ENCODE assay signal across 8 cellular contexts in genomic region chr12:76763746-76764675, GRCh38. TPM values are rescaled to one million over a fixed set of nuclear protein-coding genes. Genes with fewer than 3 reads are reported as not detected.
A peak's percentile ranks its signal among the peaks of the same experiment; 100 is the strongest.
DNase-seq lines count a peak whose midpoint lies in the region; ATAC-seq and TF ChIP-seq lines count a peak whose summit lies in the region.

A gene with protein sequence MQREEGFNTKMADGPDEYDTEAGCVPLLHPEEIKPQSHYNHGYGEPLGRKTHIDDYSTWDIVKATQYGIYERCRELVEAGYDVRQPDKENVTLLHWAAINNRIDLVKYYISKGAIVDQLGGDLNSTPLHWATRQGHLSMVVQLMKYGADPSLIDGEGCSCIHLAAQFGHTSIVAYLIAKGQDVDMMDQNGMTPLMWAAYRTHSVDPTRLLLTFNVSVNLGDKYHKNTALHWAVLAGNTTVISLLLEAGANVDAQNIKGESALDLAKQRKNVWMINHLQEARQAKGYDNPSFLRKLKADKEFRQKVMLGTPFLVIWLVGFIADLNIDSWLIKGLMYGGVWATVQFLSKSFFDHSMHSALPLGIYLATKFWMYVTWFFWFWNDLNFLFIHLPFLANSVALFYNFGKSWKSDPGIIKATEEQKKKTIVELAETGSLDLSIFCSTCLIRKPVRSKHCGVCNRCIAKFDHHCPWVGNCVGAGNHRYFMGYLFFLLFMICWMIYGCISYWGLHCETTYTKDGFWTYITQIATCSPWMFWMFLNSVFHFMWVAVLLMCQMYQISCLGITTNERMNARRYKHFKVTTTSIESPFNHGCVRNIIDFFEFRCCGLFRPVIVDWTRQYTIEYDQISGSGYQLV (plus strand): TSS chr12:76764115. CDS start chr12:76764237, 122 bp downstream.

- TF ChIP-seq CTCF in DOHH2 (IDR thresholded peaks at IDR 0.05; ENCODE audit: low read depth, low read length, poor library complexity, severe bottlenecking) (no peak), GM23338 (conservative IDR thresholded peaks at IDR 0.05; ENCODE audit: low read depth in 2 of 2) (no peak)

- H2AFZ ChIP-seq in GM23338 = peak within 1 kb of the TSS; percentile 95; the same call in 1 of the 2 replicates

- no peaks in the 10 kb centered on the region for H3K9me3 ChIP-seq in DOHH2 (ENCODE audit: control insufficient read depth, insufficient read depth, low read length)

- no peaks in the 10 kb centered on the region for H3K27me3 ChIP-seq in DOHH2 (ENCODE audit: control insufficient read depth, low read length)
- no peaks in the 10 kb centered on the region for H3K27me3 ChIP-seq in GM23338 (ENCODE audit: insufficient read depth)

- H3K4me1 Mint-ChIP-seq in GM23338 = peaks cover 33% of the 10 kb centered on the region
- H3K4me1 Mint-ChIP-seq in activated T-helper 1 cell treated with anti-CD3 and anti-CD28 coated beads, Interleukin-12 subunit alpha, Interleukin-12 subunit beta, Interleukin-2, Interleukin-4 antibody, amounts not matched to agents 30 ng/mL and 10 ng/mL and 1 ng/mL, durations not matched to agents 14 hours and 24 hours and 36 hours (ENCODE audit: low read depth) = peaks cover 19% of the 10 kb centered on the region
- peaks cover 24 to 48% (median 41%) of the 10 kb centered on the region in 3 donors for H3K4me1 Mint-ChIP-seq in naive B cell
- peaks cover 35% of the 10 kb centered on the region for H3K4me1 Mint-ChIP-seq in stimulated activated effector memory CD8-positive, alpha-beta T cell treated with anti-CD3 and anti-CD28 coated beads, Interleukin-12 subunit alpha, Interleukin-12 subunit beta, amount 100 ng/mL, for 72 hours

- H3K27ac ChIP-seq in DOHH2 (ENCODE audit: low read depth, low read length) (peak within 1 kb of the TSS; percentile 79), GM23338 (ENCODE audit: low read depth) (peak within 1 kb of the TSS; percentile 94)

- H3K9me3 Mint-ChIP-seq in GM23338 (no peaks in the 10 kb centered on the region), naive B cell (no peaks in the 10 kb centered on the region)
- H3K9me3 Mint-ChIP-seq in activated T-helper 1 cell treated with anti-CD3 and anti-CD28 coated beads, Interleukin-12 subunit alpha, Interleukin-12 subunit beta, Interleukin-2, Interleukin-4 antibody, amounts not matched to agents 30 ng/mL and 10 ng/mL and 1 ng/mL, durations not matched to agents 14 hours and 24 hours and 36 hours = no peaks in the 10 kb centered on the region
- no peaks in the 10 kb centered on the region for H3K9me3 Mint-ChIP-seq in stimulated activated effector memory CD8-positive, alpha-beta T cell treated with anti-CD3 and anti-CD28 coated beads, Interleukin-12 subunit alpha, Interleukin-12 subunit beta, amount 100 ng/mL, for 72 hours

- H3F3A ChIP-seq in DOHH2 (ENCODE audit: control insufficient read depth, insufficient read depth) (no peaks in the 10 kb centered on the region), GM23338 (replicated peaks; ENCODE audit: low read depth) (peaks cover 7% of the 10 kb centered on the region; the same call in 1 of the 2 replicates)

- H3K36me3 Mint-ChIP-seq in GM23338 (ENCODE audit: low read depth) (no peaks in the 10 kb centered on the region), naive B cell (no peaks in the 10 kb centered on the region)
- no peaks in the 10 kb centered on the region for H3K36me3 Mint-ChIP-seq in activated T-helper 1 cell treated with anti-CD3 and anti-CD28 coated beads, Interleukin-12 subunit alpha, Interleukin-12 subunit beta, Interleukin-2, Interleukin-4 antibody, amounts not matched to agents 30 ng/mL and 10 ng/mL and 1 ng/mL, durations not matched to agents 14 hours and 24 hours and 36 hours (ENCODE audit: low read depth)
- peaks cover 16% of the 10 kb centered on the region for H3K36me3 Mint-ChIP-seq in stimulated activated effector memory CD8-positive, alpha-beta T cell treated with anti-CD3 and anti-CD28 coated beads, Interleukin-12 subunit alpha, Interleukin-12 subunit beta, amount 100 ng/mL, for 72 hours

- ATAC-seq in GM23338 (peak; percentile 90), naive B cell (ENCODE audit: low read depth in 2 of 2) (peak; percentile 82 to 85)
- ATAC-seq in stimulated activated effector memory CD8-positive, alpha-beta T cell treated with anti-CD3 and anti-CD28 coated beads, Interleukin-12 subunit alpha, Interleukin-12 subunit beta, amount 100 ng/mL, for 72 hours = peak; percentile 94

- H3K27me3 Mint-ChIP-seq in GM23338 (ENCODE audit: insufficient read depth, low read depth, poor library complexity) (peaks cover 11% of the 10 kb centered on the region), naive B cell (peaks cover 0 to 5% (median 0%) of the 10 kb centered on the region in 3 donors)
- peaks cover 3% of the 10 kb centered on the region for H3K27me3 Mint-ChIP-seq in activated T-helper 1 cell treated with anti-CD3 and anti-CD28 coated beads, Interleukin-12 subunit alpha, Interleukin-12 subunit beta, Interleukin-2, Interleukin-4 antibody, amounts not matched to agents 30 ng/mL and 10 ng/mL and 1 ng/mL, durations not matched to agents 14 hours and 24 hours and 36 hours (ENCODE audit: insufficient read depth)

- peak within 1 kb of the TSS; percentile 89 for H3K4me3 ChIP-seq in DOHH2 (ENCODE audit: low read length)
- H3K4me3 ChIP-seq in GM23338 = peak within 1 kb of the TSS; percentile 89

- peak; percentile 94 for DNase-seq in GM23338 (ENCODE audit: low spot score)
- DNase-seq in LHCN-M2 (ENCODE audit: low read depth) = peak; percentile 91
- DNase-seq in RPMI7951 (ENCODE audit: low read depth) = peak; percentile 90
- peak; percentile 91 for DNase-seq in activated T-helper 1 cell treated with anti-CD3 and anti-CD28 coated beads, Interleukin-12 subunit alpha, Interleukin-12 subunit beta, Interleukin-2, Interleukin-4 antibody, amounts not matched to agents 30 ng/mL and 10 ng/mL and 1 ng/mL, durations not matched to agents 14 hours and 24 hours and 36 hours (ENCODE audit: low spot score)
- peak; percentile 94 for DNase-seq in fibroblast of gingiva (ENCODE audit: low read depth)
- DNase-seq in naive B cell = peak; percentile 95
- peak; percentile 89 to 96 for DNase-seq in stimulated activated effector memory CD8-positive, alpha-beta T cell treated with anti-CD3 and anti-CD28 coated beads, Interleukin-12 subunit alpha, Interleukin-12 subunit beta, amount 100 ng/mL, for 72 hours (ENCODE audit: low spot score in 2 of 2)

- H3K4me2 ChIP-seq in DOHH2 (ENCODE audit: low read length) (peak within 1 kb of the TSS; percentile 76), GM23338 (peak within 1 kb of the TSS; percentile 96)

- intact Hi-C loops in activated T-helper 1 cell treated with anti-CD3 and anti-CD28 coated beads, Interleukin-12 subunit alpha, Interleukin-12 subunit beta, Interleukin-2, Interleukin-4 antibody, amounts not matched to agents 30 ng/mL and 10 ng/mL and 1 ng/mL, durations not matched to agents 14 hours and 24 hours and 36 hours (cut with micrococcal nuclease) = loop anchor here (1.0 to 5.0 kb wide), 7 partner anchors 27 to 1253 kb away; partner anchors contain the start of genes BBS10, CSRP2, KRR1 and NAP1L1

- H4K20me1 ChIP-seq in DOHH2 (ENCODE audit: control insufficient read depth, insufficient read depth, low read depth, low read length) (no peaks in the 10 kb centered on the region), GM23338 (replicated peaks; ENCODE audit: insufficient read depth) (peaks cover 21% of the 10 kb centered on the region; the same call in 1 of the 2 replicates)

- H3K4me1 ChIP-seq in DOHH2 (ENCODE audit: control insufficient read depth, low read length) (peaks cover 21% of the 10 kb centered on the region), GM23338 (ENCODE audit: insufficient read depth) (peaks cover 10% of the 10 kb centered on the region; the same call in 1 of the 2 replicates)

- H3K4me3 Mint-ChIP-seq in GM23338 = peak within 1 kb of the TSS; percentile 96
- H3K4me3 Mint-ChIP-seq in activated T-helper 1 cell treated with anti-CD3 and anti-CD28 coated beads, Interleukin-12 subunit alpha, Interleukin-12 subunit beta, Interleukin-2, Interleukin-4 antibody, amounts not matched to agents 30 ng/mL and 10 ng/mL and 1 ng/mL, durations not matched to agents 14 hours and 24 hours and 36 hours = peak within 1 kb of the TSS; percentile 98
- H3K4me3 Mint-ChIP-seq in naive B cell = peak within 1 kb of the TSS; percentile 94 to 99 (median 98)
- peak within 1 kb of the TSS; percentile 92 for H3K4me3 Mint-ChIP-seq in stimulated activated effector memory CD8-positive, alpha-beta T cell treated with anti-CD3 and anti-CD28 coated beads, Interleukin-12 subunit alpha, Interleukin-12 subunit beta, amount 100 ng/mL, for 72 hours

- peak within 1 kb of the TSS; percentile 98 for H3K27ac Mint-ChIP-seq in GM23338
- H3K27ac Mint-ChIP-seq in activated T-helper 1 cell treated with anti-CD3 and anti-CD28 coated beads, Interleukin-12 subunit alpha, Interleukin-12 subunit beta, Interleukin-2, Interleukin-4 antibody, amounts not matched to agents 30 ng/mL and 10 ng/mL and 1 ng/mL, durations not matched to agents 14 hours and 24 hours and 36 hours = peak within 1 kb of the TSS; percentile 94
- peak within 1 kb of the TSS; percentile 96 to 99 (median 98) for H3K27ac Mint-ChIP-seq in naive B cell
- peak within 1 kb of the TSS; percentile 95 for H3K27ac Mint-ChIP-seq in stimulated activated effector memory CD8-positive, alpha-beta T cell treated with anti-CD3 and anti-CD28 coated beads, Interleukin-12 subunit alpha, Interleukin-12 subunit beta, amount 100 ng/mL, for 72 hours

- H3K79me2 ChIP-seq in DOHH2 (ENCODE audit: control insufficient read depth, low read length) = peaks cover 49% of the 10 kb centered on the region
- H3K79me2 ChIP-seq in GM23338 (replicated peaks; ENCODE audit: insufficient read depth) = peaks cover 46% of the 10 kb centered on the region

- H3K9me2 ChIP-seq in DOHH2 (replicated peaks; ENCODE audit: control insufficient read depth, low read length) (no peaks in the 10 kb centered on the region), GM23338 (ENCODE audit: insufficient read depth) (no peaks in the 10 kb centered on the region)

- H3K36me3 ChIP-seq in DOHH2 (ENCODE audit: control insufficient read depth, low read length) (peaks cover 13% of the 10 kb centered on the region), GM23338 (ENCODE audit: insufficient read depth) (no peaks in the 10 kb centered on the region)

TF ChIP-seq in GM23338, 12 proteins besides CTCF, POLR2A, EP300 and RAD21:
- no peak for TF ChIP-seq EZH2 (IDR thresholded peaks at IDR 0.05; ENCODE audit: low read depth, unreplicated experiment)
- peak; percentile 63; the same call in 1 of the 2 replicates for TF ChIP-seq CREB1 (CRISPR knock-in tag; IDR thresholded peaks at IDR 0.05; ENCODE audit: low read depth)
- peak; percentile 94 for TF ChIP-seq POLR2AphosphoS5 (IDR thresholded peaks at IDR 0.05; ENCODE audit: low read depth)
TF ChIP-seq in GM23338: peak in this region for 2.

RNA-seq across cellular contexts. Expression of the gene that starts here (rescaled TPM):
- total RNA-seq in GM23338 (2014; rRNA removed; shearing (Covaris generic)) = 42.4 and 43.5 TPM in 2 replicates
- 12.6 and 15.7 TPM in 2 replicates for polyA plus RNA-seq in GM23338 (2016; fragmentation: Nextera tagmentation; extraction: Ambion mirVana)
- 18.1 and 23.9 TPM in 2 replicates for total RNA-seq in LHCN-M2 (2014; rRNA removed)
- polyA plus RNA-seq in LHCN-M2 (2012) = 6.7 TPM
- 20.6 and 25.0 TPM in 2 replicates for total RNA-seq in RPMI7951 (2014; rRNA removed; shearing (Covaris generic))
- 23.3 and 32.3 TPM in 2 replicates for total RNA-seq in activated T-helper 1 cell treated with anti-CD3 and anti-CD28 coated beads, Interleukin-12 subunit alpha, Interleukin-12 subunit beta, Interleukin-2, Interleukin-4 antibody, amounts not matched to agents 30 ng/mL and 10 ng/mL and 1 ng/mL, durations not matched to agents 14 hours and 24 hours and 36 hours
- 10 to 100 TPM; 12.2 to 25.8 (median 16.0) TPM for polyA plus RNA-seq in naive B cell (ENCODE audit: low read depth in 6 of 6)

Comparison
In these comparisons a context has a peak if more than half of its experiments do, and no peak if none do; other contexts are left out.
1. Peak in every context shown above with its lines: DNase-seq, ATAC-seq, H3K4me3 ChIP-seq and H3K27ac ChIP-seq.